Comparison of ENCODE assay signal across 13 cellular contexts in the genomic region with DNA sequence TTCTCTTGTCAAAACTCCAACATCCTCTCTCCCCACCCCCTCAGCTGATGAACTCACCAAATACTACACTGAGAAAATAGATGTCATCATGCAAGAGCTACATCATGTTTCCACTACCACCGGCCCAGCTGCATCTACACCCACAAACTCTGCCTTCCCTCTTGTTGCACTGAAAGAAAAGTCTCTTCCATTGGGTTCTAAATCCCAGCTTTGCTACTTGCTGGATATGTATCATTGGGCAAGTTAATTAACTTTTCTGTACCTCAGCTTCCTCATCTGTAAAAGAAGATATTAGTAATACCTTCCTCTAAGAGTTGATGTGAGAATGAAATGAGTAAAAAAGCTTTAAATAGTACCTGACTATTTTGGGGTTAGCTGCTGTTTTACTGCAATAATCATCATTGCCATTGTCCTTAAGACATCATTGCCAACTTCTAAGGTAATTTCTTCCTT.
A peak's percentile ranks its signal among the peaks of the same experiment; 100 is the strongest.
DNase-seq lines count a peak whose midpoint lies in the region; ATAC-seq, FAIRE-seq and TF ChIP-seq lines count a peak whose summit lies in the region.
"Had no signal": no experiment of that assay in that cellular context is flagged by ENCODE, and none has a peak within 500 bp of the region (broad histone marks: within the 10 kb centered on the region; RNA-seq: fewer than 3 reads in every experiment).

No MANE protein-coding gene starts in this region.

- no peaks in the 10 kb centered on the region for H3K9me3 ChIP-seq in kidney (ENCODE audit: control insufficient read depth in 1 of 2, low read length in 2 of 2)
- no peaks in the 10 kb centered on the region for H3K9me3 ChIP-seq in mammary epithelial cell (replicated peaks; ENCODE audit: insufficient read depth, low read length)
- H3K9me3 ChIP-seq: right lobe of liver, SJSA1 had no signal

- no peak overlapping the region for H3K27ac Mint-ChIP-seq in activated naive CD4-positive, alpha-beta T cell treated with anti-CD3 and anti-CD28 coated beads, Interleukin-2, amount 10 ng/mL, durations not matched to agents 7 days and 5 days
- H3K27ac Mint-ChIP-seq: B cell had no signal

- H3K9ac ChIP-seq in kidney (ENCODE audit: low read length in 2 of 2) (no peak overlapping the region), mammary epithelial cell (ENCODE audit: insufficient read depth, low read length) (no peak overlapping the region)

- H3K27me3 Mint-ChIP-seq in activated naive CD4-positive, alpha-beta T cell treated with anti-CD3 and anti-CD28 coated beads, Interleukin-2, amount 10 ng/mL, durations not matched to agents 7 days and 5 days: no peaks in the 10 kb centered on the region
- H3K27me3 Mint-ChIP-seq in activated T-cell treated with anti-CD3 and anti-CD28 coated beads, Interleukin-2, amount 50 U/mL, for 4 hours (ENCODE audit: low read depth): no peaks in the 10 kb centered on the region
- H3K27me3 Mint-ChIP-seq: B cell had no signal

- H3K27ac ChIP-seq in kidney (ENCODE audit: low read depth in 2 of 2, low read length in 2 of 2): no peak overlapping the region
- H3K27ac ChIP-seq in mammary epithelial cell (ENCODE audit: insufficient read depth, low read depth, low read length): no peak overlapping the region
- H3K27ac ChIP-seq: right lobe of liver, SJSA1 had no signal

- TF ChIP-seq CTCF in kidney (IDR thresholded peaks at IDR 0.05; ENCODE audit: borderline replicate concordance, extremely low read depth, insufficient read depth): no peak
- TF ChIP-seq CTCF in mammary epithelial cell (conservative IDR thresholded peaks at IDR 0.05 in 1 of 2, IDR thresholded peaks at IDR 0.05 in 1 of 2; ENCODE audit: extremely low read depth in 1 of 2, insufficient read depth in 1 of 2, low read depth in 1 of 2, low read length in 2 of 2): no peak

- BruUV-seq in mammary epithelial cell (replicated peaks; lab: Mats Ljungman, UMichigan): no TSS peak

- intact Hi-C loops in kidney (cut with DNase I) (no loop called here), mammary epithelial cell (cut with micrococcal nuclease) (no loop called here)

- H2AFZ ChIP-seq in mammary epithelial cell (ENCODE audit: low read depth, low read length): no peak overlapping the region

- H3K4me1 ChIP-seq in kidney (ENCODE audit: control insufficient read depth in 1 of 2, insufficient read depth in 1 of 2, low read depth in 1 of 2, low read length in 2 of 2) (no peaks in the 10 kb centered on the region), mammary epithelial cell (ENCODE audit: insufficient read depth, low read length) (no peaks in the 10 kb centered on the region)

- H3K36me3 Mint-ChIP-seq in activated naive CD4-positive, alpha-beta T cell treated with anti-CD3 and anti-CD28 coated beads, Interleukin-2, amount 10 ng/mL, durations not matched to agents 7 days and 5 days: peaks cover 17% of the 10 kb centered on the region
- peaks cover 11% of the 10 kb centered on the region for H3K36me3 Mint-ChIP-seq in activated T-cell treated with anti-CD3 and anti-CD28 coated beads, Interleukin-2, amount 50 U/mL, for 4 hours (ENCODE audit: insufficient read depth)

- CTCF ChIA-PET in activated naive CD4-positive, alpha-beta T cell treated with anti-CD3 and anti-CD28 coated beads, Interleukin-2, amount 10 ng/mL, durations not matched to agents 7 days and 5 days (lab: Charles Lee): interaction anchor here (0.8 to 1.9 kb wide), 5 partner anchors 9 to 122 kb away, joined by 3 to 14 read pairs (median 4); a partner anchor contains a TSS
- CTCF ChIA-PET in mammary epithelial cell (lab: Charles Lee; ENCODE audit: low non-redundant PET): no interaction called here

- no peaks in the 10 kb centered on the region for H3K9me3 Mint-ChIP-seq in activated naive CD4-positive, alpha-beta T cell treated with anti-CD3 and anti-CD28 coated beads, Interleukin-2, amount 10 ng/mL, durations not matched to agents 7 days and 5 days
- H3K9me3 Mint-ChIP-seq in activated T-cell treated with anti-CD3 and anti-CD28 coated beads, Interleukin-2, amount 50 U/mL, for 4 hours: no peaks in the 10 kb centered on the region

- WGBS in mammary epithelial cell (ENCODE audit: low coverage, missing lambda C conversion rate): 9% methylated on average over 1 of the region's 1 CpG

- no peaks in the 10 kb centered on the region for H3K27me3 ChIP-seq in mammary epithelial cell (ENCODE audit: insufficient read depth, low read length)
- H3K27me3 ChIP-seq: right lobe of liver, SJSA1 had no signal

- peak; percentile 86 for ATAC-seq in HG02885 (IDR thresholded peaks at IDR 0.05; ENCODE audit: poor library complexity, unreplicated experiment)
- ATAC-seq in activated T-cell treated with anti-CD3 and anti-CD28 coated beads, Interleukin-2, amount 50 U/mL, for 4 hours: peak; percentile 79 to 86
- peak; percentile 89 for ATAC-seq in stimulated activated naive CD8-positive, alpha-beta T cell treated with anti-CD3 and anti-CD28 coated beads, Interleukin-15, Interleukin-2, amounts not matched to agents 100 U/mL and 50 U/mL, for 24 hours
- ATAC-seq: left ventricle myocardium superior had no signal

- H4K20me1 ChIP-seq in mammary epithelial cell (ENCODE audit: insufficient read depth, low read length): no peaks in the 10 kb centered on the region

- dilution Hi-C loops in mammary epithelial cell (cut with HindIII; ENCODE audit: low sequenced_read_pairs): loop anchor here (10.0 kb wide), 1 partner anchor 60 kb away; no protein-coding TSS in a partner anchor

- H3K4me2 ChIP-seq in mammary epithelial cell (ENCODE audit: insufficient read depth, low read depth, low read length): no peak overlapping the region

- no peak for FAIRE-seq in kidney (lab: Jason Lieb, UNC)

- in situ Hi-C loops in mammary epithelial cell (cut with MboI; ENCODE audit: low sequenced_read_pairs in 2 of 2): no loop called here

- H3K36me3 ChIP-seq in kidney (ENCODE audit: control insufficient read depth in 1 of 2, insufficient read depth in 2 of 2, low read length in 2 of 2) (peaks cover 0 to 5% of the 10 kb centered on the region in 2 donors), mammary epithelial cell (ENCODE audit: insufficient read depth, low read length) (no peaks in the 10 kb centered on the region)
- H3K36me3 ChIP-seq: right lobe of liver had no signal

- H3K4me3 Mint-ChIP-seq in activated naive CD4-positive, alpha-beta T cell treated with anti-CD3 and anti-CD28 coated beads, Interleukin-2, amount 10 ng/mL, durations not matched to agents 7 days and 5 days: no peak overlapping the region
- no peak overlapping the region for H3K4me3 Mint-ChIP-seq in activated T-cell treated with anti-CD3 and anti-CD28 coated beads, Interleukin-2, amount 50 U/mL, for 4 hours
- H3K4me3 Mint-ChIP-seq: B cell had no signal

- H3K4me3 ChIP-seq in kidney (ENCODE audit: low read length in 2 of 2) (no peak overlapping the region), mammary epithelial cell (replicated peaks in 1 of 3; ENCODE audit: insufficient read depth in 1 of 3, low read depth in 2 of 3, low read length in 3 of 3) (no peak overlapping the region)
- H3K4me3 ChIP-seq: right lobe of liver, SJSA1 had no signal

- H3K79me2 ChIP-seq in mammary epithelial cell (ENCODE audit: insufficient read depth, low read length): no peaks in the 10 kb centered on the region

- DNase-seq in activated naive CD4-positive, alpha-beta T cell treated with Interleukin-2 at 50 U/mL for 16 hours: peak; percentile 18
- no peak for DNase-seq in activated naive CD4-positive, alpha-beta T cell treated with anti-CD3 and anti-CD28 coated beads, Interleukin-2, amount 10 ng/mL, durations not matched to agents 7 days and 5 days
- no peak for DNase-seq in activated T-cell treated with anti-CD3 and anti-CD28 coated beads, Interleukin-2, amount 50 U/mL, for 4 hours
- peak; percentile 36 for DNase-seq in stimulated activated naive CD8-positive, alpha-beta T cell treated with anti-CD3 and anti-CD28 coated beads, Interleukin-15, Interleukin-2, amounts not matched to agents 100 U/mL and 50 U/mL, for 24 hours
- no peak for DNase-seq in kidney
- DNase-seq in DMS 273 treated with DMSO at 0.1 percent for 48 hours (lab: John Stamatoyannopoulos, UW): no peak
- no peak for DNase-seq in mammary epithelial cell
- DNase-seq: left ventricle myocardium superior, NCI-H1048, right lobe of liver had no signal

- peaks cover 15% of the 10 kb centered on the region for H3K4me1 Mint-ChIP-seq in activated naive CD4-positive, alpha-beta T cell treated with anti-CD3 and anti-CD28 coated beads, Interleukin-2, amount 10 ng/mL, durations not matched to agents 7 days and 5 days
- peaks cover 27% of the 10 kb centered on the region for H3K4me1 Mint-ChIP-seq in activated T-cell treated with anti-CD3 and anti-CD28 coated beads, Interleukin-2, amount 50 U/mL, for 4 hours (ENCODE audit: low read depth)
- H3K4me1 Mint-ChIP-seq: B cell had no signal

Comparison
In these comparisons a context has a peak if more than half of its experiments do, and no peak if none do; other contexts are left out.
1. DNase-seq: peak in activated naive CD4-positive, alpha-beta T cell treated with Interleukin-2 at 50 U/mL for 16 hours (single experiment) and stimulated activated naive CD8-positive, alpha-beta T cell treated with anti-CD3 and anti-CD28 coated beads, Interleukin-15, Interleukin-2, amounts not matched to agents 100 U/mL and 50 U/mL, for 24 hours (single experiment); none in activated naive CD4-positive, alpha-beta T cell treated with anti-CD3 and anti-CD28 coated beads, Interleukin-2, amount 10 ng/mL, durations not matched to agents 7 days and 5 days (single experiment), activated T-cell treated with anti-CD3 and anti-CD28 coated beads, Interleukin-2, amount 50 U/mL, for 4 hours (single experiment), kidney (single experiment), DMS 273 treated with DMSO at 0.1 percent for 48 hours (single experiment) and mammary epithelial cell (single experiment).
2. Peak in every context shown above with its lines, with median percentiles within 50 percentile points of each other: ATAC-seq.